1 cellular context compared by ENCODE assay signal in the genomic region with DNA sequence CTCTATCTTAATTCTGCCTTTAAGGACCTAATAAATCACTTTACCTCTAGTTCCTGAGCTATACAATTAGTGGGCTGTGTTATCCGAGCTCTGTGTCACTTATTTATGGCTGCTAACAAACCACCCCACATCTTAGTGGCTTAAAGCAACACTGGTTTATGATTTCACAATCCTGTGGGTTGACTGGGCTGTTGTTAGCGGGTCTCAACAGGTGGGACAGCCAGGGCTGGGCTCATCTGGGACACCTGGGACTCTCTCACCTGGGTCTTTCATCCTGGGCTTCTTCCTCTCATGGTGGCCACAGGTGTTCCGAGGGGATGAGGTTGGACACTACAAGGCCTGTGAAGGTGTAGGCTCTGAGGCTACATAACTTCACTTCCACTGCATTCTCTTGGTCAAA.
TF ChIP-seq lines count a peak whose summit lies in the region.

No MANE protein-coding gene starts in this region.

TF ChIP-seq in GM12878, 131 proteins besides CTCF, POLR2A, EP300 and RAD21:
- no peak for TF ChIP-seq MTA3 (IDR thresholded peaks at IDR 0.05; ENCODE audit: borderline replicate concordance, low read length)
- TF ChIP-seq, protein P1, sequence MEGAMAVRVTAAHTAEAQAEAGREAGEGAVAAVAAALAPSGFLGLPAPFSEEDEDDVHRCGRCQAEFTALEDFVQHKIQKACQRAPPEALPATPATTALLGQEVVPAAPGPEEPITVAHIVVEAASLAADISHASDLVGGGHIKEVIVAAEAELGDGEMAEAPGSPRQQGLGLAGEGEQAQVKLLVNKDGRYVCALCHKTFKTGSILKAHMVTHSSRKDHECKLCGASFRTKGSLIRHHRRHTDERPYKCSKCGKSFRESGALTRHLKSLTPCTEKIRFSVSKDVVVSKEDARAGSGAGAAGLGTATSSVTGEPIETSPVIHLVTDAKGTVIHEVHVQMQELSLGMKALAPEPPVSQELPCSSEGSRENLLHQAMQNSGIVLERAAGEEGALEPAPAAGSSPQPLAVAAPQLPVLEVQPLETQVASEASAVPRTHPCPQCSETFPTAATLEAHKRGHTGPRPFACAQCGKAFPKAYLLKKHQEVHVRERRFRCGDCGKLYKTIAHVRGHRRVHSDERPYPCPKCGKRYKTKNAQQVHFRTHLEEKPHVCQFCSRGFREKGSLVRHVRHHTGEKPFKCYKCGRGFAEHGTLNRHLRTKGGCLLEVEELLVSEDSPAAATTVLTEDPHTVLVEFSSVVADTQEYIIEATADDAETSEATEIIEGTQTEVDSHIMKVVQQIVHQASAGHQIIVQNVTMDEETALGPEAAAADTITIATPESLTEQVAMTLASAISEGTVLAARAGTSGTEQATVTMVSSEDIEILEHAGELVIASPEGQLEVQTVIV (IDR thresholded peaks at IDR 0.05; ENCODE audit: borderline replicate concordance, partially characterized antibody) = no peak
- TF ChIP-seq MXI1 (IDR thresholded peaks at IDR 0.05; ENCODE audit: low read depth, low read length) = no peak
- no peak for TF ChIP-seq ZNF207 (IDR thresholded peaks at IDR 0.05; ENCODE audit: borderline replicate concordance)
- TF ChIP-seq, protein P2, sequence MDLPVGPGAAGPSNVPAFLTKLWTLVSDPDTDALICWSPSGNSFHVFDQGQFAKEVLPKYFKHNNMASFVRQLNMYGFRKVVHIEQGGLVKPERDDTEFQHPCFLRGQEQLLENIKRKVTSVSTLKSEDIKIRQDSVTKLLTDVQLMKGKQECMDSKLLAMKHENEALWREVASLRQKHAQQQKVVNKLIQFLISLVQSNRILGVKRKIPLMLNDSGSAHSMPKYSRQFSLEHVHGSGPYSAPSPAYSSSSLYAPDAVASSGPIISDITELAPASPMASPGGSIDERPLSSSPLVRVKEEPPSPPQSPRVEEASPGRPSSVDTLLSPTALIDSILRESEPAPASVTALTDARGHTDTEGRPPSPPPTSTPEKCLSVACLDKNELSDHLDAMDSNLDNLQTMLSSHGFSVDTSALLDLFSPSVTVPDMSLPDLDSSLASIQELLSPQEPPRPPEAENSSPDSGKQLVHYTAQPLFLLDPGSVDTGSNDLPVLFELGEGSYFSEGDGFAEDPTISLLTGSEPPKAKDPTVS (IDR thresholded peaks at IDR 0.05; ENCODE audit: low read depth, low read length) = no peak
- TF ChIP-seq HDGF (IDR thresholded peaks at IDR 0.05) = no peak
- TF ChIP-seq NFXL1 (IDR thresholded peaks at IDR 0.05; ENCODE audit: borderline replicate concordance) = no peak
- TF ChIP-seq, protein P3, sequence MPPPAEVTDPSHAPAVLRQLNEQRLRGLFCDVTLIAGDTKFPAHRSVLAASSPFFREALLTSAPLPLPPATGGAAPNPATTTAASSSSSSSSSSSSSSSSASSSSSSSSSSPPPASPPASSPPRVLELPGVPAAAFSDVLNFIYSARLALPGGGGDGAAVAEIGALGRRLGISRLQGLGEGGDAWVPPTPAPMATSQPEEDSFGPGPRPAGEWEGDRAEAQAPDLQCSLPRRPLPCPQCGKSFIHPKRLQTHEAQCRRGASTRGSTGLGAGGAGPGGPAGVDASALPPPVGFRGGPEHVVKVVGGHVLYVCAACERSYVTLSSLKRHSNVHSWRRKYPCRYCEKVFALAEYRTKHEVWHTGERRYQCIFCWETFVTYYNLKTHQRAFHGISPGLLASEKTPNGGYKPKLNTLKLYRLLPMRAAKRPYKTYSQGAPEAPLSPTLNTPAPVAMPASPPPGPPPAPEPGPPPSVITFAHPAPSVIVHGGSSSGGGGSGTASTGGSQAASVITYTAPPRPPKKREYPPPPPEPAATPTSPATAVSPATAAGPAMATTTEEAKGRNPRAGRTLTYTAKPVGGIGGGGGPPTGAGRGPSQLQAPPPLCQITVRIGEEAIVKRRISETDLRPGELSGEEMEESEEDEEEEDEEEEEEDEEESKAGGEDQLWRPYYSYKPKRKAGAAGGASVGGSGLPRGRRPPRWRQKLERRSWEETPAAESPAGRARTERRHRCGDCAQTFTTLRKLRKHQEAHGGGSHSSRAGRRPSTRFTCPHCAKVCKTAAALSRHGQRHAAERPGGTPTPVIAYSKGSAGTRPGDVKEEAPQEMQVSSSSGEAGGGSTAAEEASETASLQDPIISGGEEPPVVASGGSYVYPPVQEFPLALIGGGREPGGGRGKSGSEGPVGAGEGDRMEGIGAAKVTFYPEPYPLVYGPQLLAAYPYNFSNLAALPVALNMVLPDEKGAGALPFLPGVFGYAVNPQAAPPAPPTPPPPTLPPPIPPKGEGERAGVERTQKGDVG (CRISPR knock-in tag; IDR thresholded peaks at IDR 0.05) = no peak
- no peak for TF ChIP-seq MEF2B (IDR thresholded peaks at IDR 0.05; ENCODE audit: partially characterized antibody, poor library complexity, severe bottlenecking)
- TF ChIP-seq EED (IDR thresholded peaks at IDR 0.05; ENCODE audit: low read depth) = no peak
- TF ChIP-seq, protein P4, sequence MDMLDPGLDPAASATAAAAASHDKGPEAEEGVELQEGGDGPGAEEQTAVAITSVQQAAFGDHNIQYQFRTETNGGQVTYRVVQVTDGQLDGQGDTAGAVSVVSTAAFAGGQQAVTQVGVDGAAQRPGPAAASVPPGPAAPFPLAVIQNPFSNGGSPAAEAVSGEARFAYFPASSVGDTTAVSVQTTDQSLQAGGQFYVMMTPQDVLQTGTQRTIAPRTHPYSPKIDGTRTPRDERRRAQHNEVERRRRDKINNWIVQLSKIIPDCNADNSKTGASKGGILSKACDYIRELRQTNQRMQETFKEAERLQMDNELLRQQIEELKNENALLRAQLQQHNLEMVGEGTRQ (IDR thresholded peaks at IDR 0.05; ENCODE audit: borderline replicate concordance, low read depth, low read length) = no peak
TF ChIP-seq in GM12878: peak in this region for 0.
